33 cellular contexts compared by ENCODE assay signal in the genomic region with DNA sequence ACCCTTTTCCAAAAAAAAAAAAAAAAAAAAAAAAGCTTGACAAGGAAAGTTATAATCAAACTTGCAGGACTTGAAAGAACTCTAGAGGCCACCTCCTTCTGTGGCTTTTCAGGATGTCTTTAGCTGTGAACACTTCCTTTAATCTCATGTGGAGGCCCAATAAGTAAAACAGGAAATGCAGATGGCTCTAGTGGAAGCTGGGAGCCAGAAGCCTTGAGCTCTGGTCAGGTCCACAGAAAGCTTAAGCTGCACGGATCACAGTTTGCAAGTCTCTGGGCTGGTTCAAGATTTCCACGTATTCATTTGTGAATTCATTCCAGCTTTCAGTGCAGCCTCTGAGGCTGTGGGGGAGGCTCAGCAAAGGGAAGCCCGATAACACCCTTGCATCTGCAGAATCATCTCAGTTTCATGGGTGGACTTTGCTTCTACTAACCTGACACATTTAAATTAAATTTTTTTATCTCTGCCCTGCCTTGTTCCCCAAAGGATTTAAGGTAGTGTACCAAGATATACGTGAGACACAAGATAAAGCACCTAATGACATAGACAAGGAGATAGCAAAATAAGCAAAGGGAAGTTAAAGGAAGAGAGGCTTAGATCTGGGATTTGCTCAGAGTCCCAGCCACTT.
DNase-seq lines count a peak whose midpoint lies in the region; ATAC-seq, FAIRE-seq and TF ChIP-seq lines count a peak whose summit lies in the region.
"Had no signal": no experiment of that assay in that cellular context is flagged by ENCODE, and none has a peak within 500 bp of the region (broad histone marks: within the 10 kb centered on the region; RNA-seq: fewer than 3 reads in every experiment).

No MANE protein-coding gene starts in this region.

- no peak overlapping the region for H3K18ac ChIP-seq in H1 (ENCODE audit: extremely low read depth, low read length)

- H3K56ac ChIP-seq in H1 (replicated peaks; ENCODE audit: insufficient read length, low read depth, low read length) = no peak overlapping the region

- H3K4me3 Mint-ChIP-seq in T-helper 17 cell = no peak overlapping the region
- H3K4me3 Mint-ChIP-seq: activated CD4-positive, alpha-beta T cell treated with anti-CD3 and anti-CD28 coated beads, Interleukin-2, amount 10 ng/mL, durations not matched to agents 24 days and 14 days; activated naive CD8-positive, alpha-beta T cell treated with anti-CD3 and anti-CD28 coated beads, Interleukin-2, amount 50 U/mL, for 24 hours; activated T-cell treated with anti-CD3 and anti-CD28 coated beads, Interleukin-2, amount 50 U/mL, for 4 hours; B cell; immature natural killer cell; T-cell had no signal

- no peak for TF ChIP-seq RAD21 in H1 (IDR thresholded peaks at IDR 0.05 in 1 of 2, conservative IDR thresholded peaks at IDR 0.05 in 1 of 2; ENCODE audit: low read depth in 2 of 2, low read length in 2 of 2)

- no peaks in the 10 kb centered on the region for H3K79me2 ChIP-seq in H1 (ENCODE audit: control insufficient read depth in 1 of 2, insufficient read depth in 2 of 2, low read length in 2 of 2)

- H3K23ac ChIP-seq in H1 (ENCODE audit: insufficient read length) = no peak overlapping the region

- FAIRE-seq in GM18507 (lab: Jason Lieb, UNC) (peak; percentile 73), H1 (lab: Jason Lieb, UNC) (no peak), urothelium cell line (lab: Jason Lieb, UNC) (no peak)
- FAIRE-seq: endometrium had no signal

- no peak overlapping the region for H4K91ac ChIP-seq in H1 (replicated peaks; ENCODE audit: insufficient read length, low read length)

- H2BK120ac ChIP-seq in H1 (replicated peaks; ENCODE audit: low read depth, low read length) = no peak overlapping the region

- H3K14ac ChIP-seq in H1 (ENCODE audit: insufficient read length) = no peak overlapping the region

- no peak overlapping the region for H3K4ac ChIP-seq in H1 (replicated peaks; ENCODE audit: insufficient read length, low read depth, low read length)

- H3K9ac ChIP-seq in BLaER1 (no peak overlapping the region), H1 (replicated peaks in 1 of 4; ENCODE audit: extremely low read depth in 1 of 4, low read depth in 3 of 4, low read length in 3 of 4) (no peak overlapping the region)

- H2AFZ ChIP-seq in H1 (ENCODE audit: low read length) = peak overlapping the region; percentile 11; the same call in 1 of the 2 replicates

- H4K8ac ChIP-seq in H1 (ENCODE audit: extremely low read depth, insufficient read depth, low read length) = no peak overlapping the region

- peaks cover 75% of the 10 kb centered on the region for H3K27me3 Mint-ChIP-seq in T-helper 17 cell

- H3K79me1 ChIP-seq in H1 (ENCODE audit: low read depth, low read length) = no peaks in the 10 kb centered on the region

- H2BK5ac ChIP-seq in H1 (ENCODE audit: low read depth, low read length) = no peak overlapping the region

- H3K4me2 ChIP-seq in BLaER1 (peak overlapping the region; percentile 50), H1 (ENCODE audit: insufficient read depth in 1 of 2, low read depth in 2 of 2, low read length in 2 of 2) (no peak overlapping the region)

- H2BK15ac ChIP-seq in H1 (ENCODE audit: low read length) = no peak overlapping the region

- H3K36me3 ChIP-seq in BLaER1 (no peaks in the 10 kb centered on the region), H1 (ENCODE audit: control insufficient read depth in 2 of 4, insufficient read depth in 4 of 4, low read length in 3 of 4) (no peaks in the 10 kb centered on the region)
- H3K36me3 ChIP-seq: gastroesophageal sphincter, left lung, neutrophil, sigmoid colon, SJSA1, thoracic aorta, vagina had no signal

- H3K4me1 ChIP-seq in BLaER1 (peaks cover 43% of the 10 kb centered on the region), H1 (replicated peaks in 1 of 4; ENCODE audit: control insufficient read depth in 3 of 4, insufficient read depth in 4 of 4, low read length in 3 of 4) (peaks cover 7 to 20% (median 12%) of the 10 kb centered on the region in 4 experiments; a peak in 6 of 7 replicates)
- H3K4me1 ChIP-seq: gastroesophageal sphincter, left lung, psoas muscle, sigmoid colon, SJSA1, vagina had no signal

- no peak overlapping the region for H2BK20ac ChIP-seq in H1 (ENCODE audit: low read length)

- peaks cover 7% of the 10 kb centered on the region for H3K36me3 Mint-ChIP-seq in T-helper 17 cell (ENCODE audit: low read depth)
- H3K36me3 Mint-ChIP-seq: immature natural killer cell, T-cell had no signal

- H3K23me2 ChIP-seq in H1 (ENCODE audit: low read depth, low read length) = no peaks in the 10 kb centered on the region

- POLR2A ChIA-PET in H1 (lab: Charles Lee; ENCODE audit: partially characterized antibody) = interaction anchor here (1.2 kb wide), 1 partner anchor 9 kb away, joined by 4 read pairs; no protein-coding TSS in a partner anchor

- DNase-seq in GM18507 (ENCODE audit: extremely low spot score, insufficient read length, low read depth) = no peak
- peak; percentile 17 for DNase-seq in NOMO-1 treated with DMSO at 0.1 percent for 48 hours (lab: John Stamatoyannopoulos, UW; ENCODE audit: unreplicated experiment)
- DNase-seq in H1 (ENCODE audit: low read depth in 1 of 2, low spot score in 2 of 2) = no peak
- no peak for DNase-seq in HuH-7 (ENCODE audit: low spot score)
- no peak for DNase-seq in T-helper 17 cell
- DNase-seq in urothelium cell line (ENCODE audit: low spot score) = no peak
- DNase-seq: activated CD4-positive, alpha-beta T cell treated with anti-CD3 and anti-CD28 coated beads, Interleukin-2, amount 10 ng/mL, durations not matched to agents 24 days and 14 days; activated naive CD8-positive, alpha-beta T cell treated with anti-CD3 and anti-CD28 coated beads, Interleukin-2, amount 50 U/mL, for 24 hours; activated T-cell treated with anti-CD3 and anti-CD28 coated beads, Interleukin-2, amount 50 U/mL, for 4 hours; central memory CD4-positive, alpha-beta T cell; dermis blood vessel endothelial cell; DMS153; HCEC 1CT; hypothalamus; immature natural killer cell; left lung; mesenchymal stem cell; NCI-H1048; NCI-H1694 treated with DMSO at 0.1 percent for 48 hours; NK-92 treated with Interleukin-12 subunit alpha and Interleukin-12 subunit beta, amount 100 ng/mL, for 24 hours; psoas muscle; sigmoid colon; stimulated activated naive CD8-positive, alpha-beta T cell treated with anti-CD3 and anti-CD28 coated beads, Interleukin-15, Interleukin-2, amounts not matched to agents 100 U/mL and 50 U/mL, for 24 hours; T-cell had no signal

- no peak overlapping the region for H3K4me3 ChIP-seq in BLaER1
- H3K4me3 ChIP-seq in H1 (ENCODE audit: extremely low read depth in 1 of 4, insufficient read depth in 2 of 4, low read depth in 3 of 4, low read length in 4 of 4) = no peak overlapping the region
- H3K4me3 ChIP-seq: gastroesophageal sphincter, left lung, psoas muscle, sigmoid colon, SJSA1, thoracic aorta, vagina had no signal

- no peak overlapping the region for H2BK12ac ChIP-seq in H1 (ENCODE audit: low read depth, low read length)

- no peak overlapping the region for H4K5ac ChIP-seq in H1 (ENCODE audit: insufficient read length, low read depth, low read length)

- H3K27ac ChIP-seq in BLaER1 (no peak overlapping the region), H1 (ENCODE audit: low read depth, low read length) (no peak overlapping the region)
- H3K27ac ChIP-seq: gastroesophageal sphincter, left lung, neutrophil, psoas muscle, sigmoid colon, SJSA1, thoracic aorta, vagina had no signal

- H3K4me1 Mint-ChIP-seq in T-helper 17 cell = no peaks in the 10 kb centered on the region
- H3K4me1 Mint-ChIP-seq: immature natural killer cell had no signal

- TF ChIP-seq POLR2A in H1 (IDR thresholded peaks at IDR 0.05; ENCODE audit: control extremely low read depth in 1 of 2, low read depth in 2 of 2, low read length in 2 of 2) = no peak

- H4K20me1 ChIP-seq in BLaER1 (no peaks in the 10 kb centered on the region), H1 (replicated peaks in 1 of 2; ENCODE audit: control insufficient read depth in 1 of 2, insufficient read depth in 2 of 2, low read length in 2 of 2) (no peaks in the 10 kb centered on the region)

- ATAC-seq in T-helper 17 cell (no peak), HG03457 (IDR thresholded peaks at IDR 0.05; ENCODE audit: unreplicated experiment) (no peak)
- ATAC-seq: activated naive CD8-positive, alpha-beta T cell treated with anti-CD3 and anti-CD28 coated beads, Interleukin-2, amount 50 U/mL, for 24 hours; activated T-cell treated with anti-CD3 and anti-CD28 coated beads, Interleukin-2, amount 50 U/mL, for 4 hours; gastroesophageal sphincter; left lung; psoas muscle; stimulated activated naive CD8-positive, alpha-beta T cell treated with anti-CD3 and anti-CD28 coated beads, Interleukin-15, Interleukin-2, amounts not matched to agents 100 U/mL and 50 U/mL, for 24 hours; T-cell had no signal

- no peak for TF ChIP-seq EP300 in H1 (IDR thresholded peaks at IDR 0.05; ENCODE audit: borderline replicate concordance in 1 of 2, low read depth in 2 of 2, low read length in 2 of 2)

- CTCF ChIA-PET in H1 (lab: Charles Lee; ENCODE audit: partially characterized antibody) = interaction anchor here (0.5 to 4.7 kb wide), 10 partner anchors 9 to 717 kb away, joined by 3 to 19 read pairs (median 3); no protein-coding TSS in a partner anchor

- H3K9me3 ChIP-seq in BLaER1 = no peaks in the 10 kb centered on the region
- H3K9me3 ChIP-seq in H1 (ENCODE audit: insufficient read depth in 2 of 2, low read depth in 1 of 2, low read length in 1 of 2) = no peaks in the 10 kb centered on the region
- H3K9me3 ChIP-seq in T-helper 17 cell (ENCODE audit: control insufficient read depth, low read length, poor library complexity, severe bottlenecking) = no peaks in the 10 kb centered on the region
- H3K9me3 ChIP-seq: gastroesophageal sphincter, left lung, neutrophil, psoas muscle, sigmoid colon, SJSA1, thoracic aorta, vagina had no signal

- TF ChIP-seq CTCF in H1 (IDR thresholded peaks at IDR 0.05; ENCODE audit: control extremely low read depth in 1 of 3, insufficient read depth in 1 of 3, low read depth in 1 of 3, low read length in 3 of 3) = no peak

- no peaks in the 10 kb centered on the region for H3K27me3 ChIP-seq in BLaER1
- no peaks in the 10 kb centered on the region for H3K27me3 ChIP-seq in H1 (replicated peaks in 1 of 4; ENCODE audit: control insufficient read depth in 3 of 4, extremely low read depth in 1 of 4, insufficient read depth in 3 of 4, low read length in 3 of 4)
- H3K27me3 ChIP-seq: vagina had no signal

- no peak overlapping the region for H3K27ac Mint-ChIP-seq in T-helper 17 cell
- H3K27ac Mint-ChIP-seq: activated CD4-positive, alpha-beta T cell treated with anti-CD3 and anti-CD28 coated beads, Interleukin-2, amount 10 ng/mL, durations not matched to agents 24 days and 14 days; activated naive CD8-positive, alpha-beta T cell treated with anti-CD3 and anti-CD28 coated beads, Interleukin-2, amount 50 U/mL, for 24 hours; B cell; immature natural killer cell; T-cell had no signal

- no peak overlapping the region for H2AK5ac ChIP-seq in H1 (ENCODE audit: low read depth, low read length)

- WGBS in H1 (ENCODE audit: extremely low coverage in 1 of 2, insufficient coverage in 1 of 2, insufficient read length in 1 of 2, insufficient replicate concordance in 2 of 2, low coverage in 1 of 2, low lambda C conversion rate in 2 of 2, missing lambda C conversion rate in 1 of 2), 2 experiments = 71% methylated on average over 4 of the region's 4 CpGs; no CpG with 5 or more reads in 1 of the 2 experiments

TF ChIP-seq in H1, 55 proteins besides CTCF, POLR2A, EP300 and RAD21 (continues in another document):
- no peak for TF ChIP-seq SIN3A (conservative IDR thresholded peaks at IDR 0.05 in 1 of 2, IDR thresholded peaks at IDR 0.05 in 1 of 2; ENCODE audit: low read depth in 1 of 2, low read length in 2 of 2)
